Comparison of ENCODE assay signal across 12 cellular contexts in genomic region chr1:8939362-8939995, GRCh38. TPM values are rescaled to one million over a fixed set of nuclear protein-coding genes. Genes with fewer than 3 reads are reported as not detected.
A peak's percentile ranks its signal among the peaks of the same experiment; 100 is the strongest.
DNase-seq lines count a peak whose midpoint lies in the region; ATAC-seq and TF ChIP-seq lines count a peak whose summit lies in the region.
"Had no signal": no experiment of that assay in that cellular context is flagged by ENCODE, and none has a peak within 500 bp of the region (broad histone marks: within the 10 kb centered on the region; RNA-seq: fewer than 3 reads in every experiment).

No MANE protein-coding gene starts in this region.

- H3K27ac ChIP-seq in angular gyrus (ENCODE audit: low read depth, low read length), result peak overlapping the region; percentile 7

- DNase-seq in EL (peak; percentile 52), MV-4-11 (lab: John Stamatoyannopoulos, UW) (peak; percentile 59), mucosa of descending colon (no peak), NCI-H2171 treated with DMSO at 0.1 percent for 48 hours (lab: John Stamatoyannopoulos, UW) (no peak), Kasumi-1 (lab: John Stamatoyannopoulos, UW) (no peak)
- DNase-seq: activated CD8-positive, alpha-beta memory T cell treated with anti-CD3 and anti-CD28 coated beads for 24 hours; NCI-H526 treated with DMSO at 0.1 percent for 48 hours; nephron progenitor cell had no signal

- no peaks in the 10 kb centered on the region for H3K36me3 ChIP-seq in mucosa of descending colon (ENCODE audit: low read depth)

- ATAC-seq in mucosa of descending colon (peak; percentile 89), GM21367 (IDR thresholded peaks at IDR 0.05; ENCODE audit: unreplicated experiment) (no peak), GM19023 (IDR thresholded peaks at IDR 0.05; ENCODE audit: unreplicated experiment) (no peak)
- ATAC-seq: GM12878 had no signal

- intact Hi-C loops in mucosa of descending colon (cut with DNase I, micrococcal nuclease), result no loop called here

- no peak overlapping the region for H3K4me3 ChIP-seq in mucosa of descending colon
- H3K4me3 ChIP-seq: GM12878 had no signal

- no peak for TF ChIP-seq CTCF in mucosa of descending colon (IDR thresholded peaks at IDR 0.05)

- no peaks in the 10 kb centered on the region for H3K4me1 ChIP-seq in mucosa of descending colon (ENCODE audit: low read depth)

- no peaks in the 10 kb centered on the region for H3K9me3 ChIP-seq in mucosa of descending colon

RNA-seq across cellular contexts. Expression of gene CA6, which starts 6.2 kb away (rescaled TPM):
- total RNA-seq in mucosa of descending colon, result not detected
- total RNA-seq: GM12878 had no signal

Comparison
In these comparisons a context has a peak if more than half of its experiments do, and no peak if none do; other contexts are left out.
1. DNase-seq: peak in EL (single experiment) and MV-4-11 (single experiment); none in mucosa of descending colon (0 of 3), NCI-H2171 treated with DMSO at 0.1 percent for 48 hours (single experiment) and Kasumi-1 (0 of 2).